ENCODE assay signal across 1 cellular context in genomic region chr1:27399251-27399885, GRCh38.
TF ChIP-seq lines count a peak whose summit lies in the region.

No MANE protein-coding gene starts in this region.

TF ChIP-seq in HepG2, 621 proteins besides CTCF, POLR2A, EP300 and RAD21:
- TF ChIP-seq ZBTB33 (CRISPR knock-in tag; IDR thresholded peaks at IDR 0.05) = 0 out of 2 replicates have a peak, but pooled peaks have one; percentile 12
- no peak for TF ChIP-seq NR2C2 (CRISPR knock-in tag; IDR thresholded peaks at IDR 0.05; ENCODE audit: borderline replicate concordance)
- TF ChIP-seq RBFOX2 (IDR thresholded peaks at IDR 0.05; ENCODE audit: low read depth, low read length) = no peak
- TF ChIP-seq AGO2 (optimal IDR thresholded peaks at IDR 0.05; ENCODE audit: low read depth, low read length) = peak; percentile 71
- no peak for TF ChIP-seq LCORL (IDR thresholded peaks at IDR 0.05)
- no peak for TF ChIP-seq LCORL (CRISPR knock-in tag; IDR thresholded peaks at IDR 0.05)
TF ChIP-seq in HepG2: peak in this region for 2.
